ENCODE assay signal across 8 cellular contexts in the genomic region with DNA sequence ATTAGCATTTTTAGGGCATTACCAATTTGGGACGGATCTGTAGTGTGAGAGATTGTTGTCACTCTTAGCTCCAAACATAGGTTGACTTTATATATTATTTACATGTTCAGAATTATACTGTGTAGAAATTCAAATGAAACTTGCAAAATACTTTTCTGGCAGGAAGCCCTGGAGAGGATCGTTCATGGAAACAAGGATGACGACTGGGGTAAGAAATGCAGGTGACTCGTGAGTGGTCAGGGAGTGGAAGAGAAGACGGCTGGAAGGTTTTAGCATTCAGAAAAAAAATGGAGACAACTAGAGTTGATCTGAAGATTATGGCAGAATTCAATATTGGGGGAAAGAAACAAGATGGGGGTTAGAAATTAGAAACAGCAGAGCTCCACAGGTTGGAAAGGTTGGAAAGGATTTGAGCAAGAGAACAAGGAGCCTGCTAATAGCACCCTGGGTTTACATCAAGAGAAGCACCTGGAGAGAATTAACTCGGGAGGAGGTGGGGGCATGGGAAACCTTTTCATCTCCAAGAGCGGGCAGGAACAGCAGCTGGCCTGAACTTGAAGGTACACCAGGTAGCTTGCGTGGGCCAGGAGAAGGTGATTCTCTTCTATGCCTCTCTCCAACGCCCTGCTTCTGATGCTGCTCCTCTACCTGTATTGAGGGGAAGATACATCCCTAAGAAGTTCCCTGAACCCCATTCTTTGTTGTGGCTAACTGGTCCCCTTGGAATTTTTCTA. TPM values are rescaled to one million over a fixed set of nuclear protein-coding genes. Genes with fewer than 3 reads are reported as not detected.
DNase-seq lines count a peak whose midpoint lies in the region; ATAC-seq and TF ChIP-seq lines count a peak whose summit lies in the region.

No MANE protein-coding gene starts in this region.

- intact Hi-C loops in esophagus muscularis mucosa (cut with DNase I): loop anchor here (2.0 to 5.0 kb wide), 3 partner anchors 103 to 743 kb away; partner anchors contain the start of gene ELL2
- intact Hi-C loops in prostate gland (cut with DNase I): loop anchor here (2.0 to 5.0 kb wide), 4 partner anchors 103 to 743 kb away; partner anchors contain the start of gene ELL2

- TF ChIP-seq POLR2A in esophagus muscularis mucosa (IDR thresholded peaks at IDR 0.05; ENCODE audit: low read depth): no peak
- no peak for TF ChIP-seq POLR2A in prostate gland (IDR thresholded peaks at IDR 0.05)

- WGBS in esophagus muscularis mucosa: 62% methylated on average over 9 of the region's 9 CpGs
- WGBS in prostate gland: 68% methylated on average over 9 of the region's 9 CpGs

- H3K4me3 ChIP-seq in RWPE2 (ENCODE audit: severe bottlenecking): peak overlapping the region; percentile 1
- peak overlapping the region in 3 of 4 donors; percentile 43 to 55 (median 46) for H3K4me3 ChIP-seq in esophagus muscularis mucosa
- H3K4me3 ChIP-seq in prostate gland: no peak overlapping the region
- H3K4me3 ChIP-seq in WERI-Rb-1 (ENCODE audit: low read depth, low read length): no peak overlapping the region

- TF ChIP-seq EP300 in esophagus muscularis mucosa (IDR thresholded peaks at IDR 0.05): no peak

- H3K9me3 ChIP-seq in RWPE2 (ENCODE audit: severe bottlenecking): no peaks in the 10 kb centered on the region
- no peaks in the 10 kb centered on the region for H3K9me3 ChIP-seq in esophagus muscularis mucosa
- H3K9me3 ChIP-seq in prostate gland: no peaks in the 10 kb centered on the region
- H3K9me3 ChIP-seq in WERI-Rb-1 (ENCODE audit: severe bottlenecking): no peaks in the 10 kb centered on the region

- peak; percentile 95 for DNase-seq in ELR (ENCODE audit: low read depth)
- no peak for DNase-seq in RWPE2 (ENCODE audit: low spot score)
- DNase-seq in esophagus muscularis mucosa (ENCODE audit: extremely low spot score): no peak
- no peak for DNase-seq in prostate gland (ENCODE audit: low spot score)
- DNase-seq in WERI-Rb-1: no peak
- no peak for DNase-seq in NCI-H748 treated with DMSO at 0.1 percent for 48 hours (lab: John Stamatoyannopoulos, UW)
- no peak for DNase-seq in SK-N-DZ (ENCODE audit: low spot score)

- no peaks in the 10 kb centered on the region for H3K27me3 ChIP-seq in RWPE2 (ENCODE audit: insufficient read depth, poor library complexity, severe bottlenecking)
- no peaks in the 10 kb centered on the region for H3K27me3 ChIP-seq in esophagus muscularis mucosa
- no peaks in the 10 kb centered on the region for H3K27me3 ChIP-seq in prostate gland (replicated peaks; ENCODE audit: insufficient read depth)
- no peaks in the 10 kb centered on the region for H3K27me3 ChIP-seq in WERI-Rb-1 (ENCODE audit: insufficient read depth, low read depth, severe bottlenecking)

- TF ChIP-seq CTCF in RWPE2 (IDR thresholded peaks at IDR 0.05; ENCODE audit: poor library complexity, severe bottlenecking): no peak
- no peak for TF ChIP-seq CTCF in esophagus muscularis mucosa (IDR thresholded peaks at IDR 0.05)
- no peak for TF ChIP-seq CTCF in prostate gland (IDR thresholded peaks at IDR 0.05)
- TF ChIP-seq CTCF in WERI-Rb-1 (IDR thresholded peaks at IDR 0.05; ENCODE audit: low read depth, low read length): no peak

- peaks cover 57% of the 10 kb centered on the region for H3K4me1 ChIP-seq in RWPE2 (ENCODE audit: insufficient read depth, poor library complexity, severe bottlenecking)
- peaks cover 48 to 76% (median 59%) of the 10 kb centered on the region in 4 donors for H3K4me1 ChIP-seq in esophagus muscularis mucosa
- H3K4me1 ChIP-seq in prostate gland (replicated peaks): peaks cover 3% of the 10 kb centered on the region

- no peaks in the 10 kb centered on the region for H3K36me3 ChIP-seq in RWPE2 (ENCODE audit: low read depth)
- H3K36me3 ChIP-seq in esophagus muscularis mucosa: no peaks in the 10 kb centered on the region
- H3K36me3 ChIP-seq in prostate gland: no peaks in the 10 kb centered on the region
- H3K36me3 ChIP-seq in WERI-Rb-1: no peaks in the 10 kb centered on the region

- H3K27ac ChIP-seq in RWPE2 (ENCODE audit: poor library complexity, severe bottlenecking) (peak overlapping the region; percentile 97), esophagus muscularis mucosa (replicated peaks in 1 of 4) (peak overlapping the region; percentile 82 to 88 (median 84)), prostate gland (peak overlapping the region; percentile 75 to 78), WERI-Rb-1 (no peak overlapping the region)

- peak; percentile 47 for ATAC-seq in RWPE2 (ENCODE audit: low read depth)
- ATAC-seq in GM21529 (IDR thresholded peaks at IDR 0.05; ENCODE audit: unreplicated experiment): no peak

RNA-seq across cellular contexts. Expression of gene GLRX, which starts 37.0 kb away (rescaled TPM):
- total RNA-seq in esophagus muscularis mucosa (10 to 100 TPM; 14.1 to 56.0 (median 34.0) TPM), prostate gland (10 to 100 TPM; 16.6 to 34.8 TPM)
- 19.8 and 34.2 TPM in 2 replicates for polyA plus RNA-seq in SK-N-DZ (2014; cell fraction: cytosol; rRNA removed)
- 9.8 and 20.5 TPM in 2 replicates for polyA plus RNA-seq in SK-N-DZ (2014; cell fraction: nucleus; rRNA removed)

Comparison
In these comparisons a context has a peak if more than half of its experiments do, and no peak if none do; other contexts are left out.
1. H3K4me3 ChIP-seq: peak in RWPE2 (single experiment) and esophagus muscularis mucosa (3 of 4); none in prostate gland (0 of 2) and WERI-Rb-1 (single experiment).